22 cellular contexts compared by ENCODE assay signal in genomic region chr6:66533921-66534404, GRCh38.
DNase-seq lines count a peak whose midpoint lies in the region; ATAC-seq and TF ChIP-seq lines count a peak whose summit lies in the region.
"Had no signal": no experiment of that assay in that cellular context is flagged by ENCODE, and none has a peak within 500 bp of the region (broad histone marks: within the 10 kb centered on the region; RNA-seq: fewer than 3 reads in every experiment).

No MANE protein-coding gene starts in this region.

- H3K27me3 ChIP-seq in SU-DHL-6 (ENCODE audit: low read length) (no peaks in the 10 kb centered on the region), thyroid gland (no peaks in the 10 kb centered on the region)
- H3K27me3 ChIP-seq: SJSA1 had no signal

- peaks cover 6% of the 10 kb centered on the region for H3K9me3 Mint-ChIP-seq in endothelial cell (ENCODE audit: unreplicated experiment)

- H3K27ac ChIP-seq in SU-DHL-6 (ENCODE audit: low read depth, low read length) (no peak overlapping the region), thyroid gland (no peak overlapping the region)
- H3K27ac ChIP-seq: SJSA1 had no signal

- no peaks in the 10 kb centered on the region for H3F3A ChIP-seq in SU-DHL-6 (ENCODE audit: insufficient read depth)

- H3K4me3 ChIP-seq in SU-DHL-6 (ENCODE audit: insufficient read depth, low read length, poor library complexity, severe bottlenecking) (no peak overlapping the region), thyroid gland (replicated peaks in 1 of 3) (no peak overlapping the region)
- H3K4me3 ChIP-seq: HAP-1, SJSA1 had no signal

- H3K9me2 ChIP-seq in SU-DHL-6 (replicated peaks; ENCODE audit: insufficient read depth, low read length) = no peaks in the 10 kb centered on the region

- DNase-seq in NCI-H1417 (lab: John Stamatoyannopoulos, UW) = peak in 2 of 3 experiments; percentile 1 to 25
- no peak for DNase-seq in NCI-H1417 treated with DMSO at 0.1 percent for 48 hours (lab: John Stamatoyannopoulos, UW)
- peak; percentile 46 for DNase-seq in NCI-H748 (lab: John Stamatoyannopoulos, UW; ENCODE audit: unreplicated experiment)
- DNase-seq in thyroid gland = no peak
- no peak for DNase-seq in endothelial cell (ENCODE audit: low spot score)
- DNase-seq in hypothalamus (lab: John Stamatoyannopoulos, UW) = no peak
- DNase-seq: 8988T; Calu3; DMS153; GOT3; NCI-H1092 treated with DMSO at 0.1 percent for 48 hours; NCI-H2029; NCI-H2227 treated with DMSO at 0.1 percent for 48 hours; NCI-H774; NK-92 treated with Interleukin-12 subunit alpha and Interleukin-12 subunit beta, amount 100 ng/mL, for 24 hours; Right ventricle myocardium superior; RPMI8226 had no signal

- no peaks in the 10 kb centered on the region for H3K27me3 Mint-ChIP-seq in endothelial cell (ENCODE audit: unreplicated experiment)

- no peak overlapping the region for H3K9ac ChIP-seq in SU-DHL-6 (ENCODE audit: low read length)

- no peaks in the 10 kb centered on the region for H3K79me2 ChIP-seq in SU-DHL-6 (ENCODE audit: insufficient read depth, low read length)

- no peaks in the 10 kb centered on the region for H4K20me1 ChIP-seq in SU-DHL-6 (ENCODE audit: low read depth, low read length)

- H3K36me3 ChIP-seq in SU-DHL-6 (ENCODE audit: low read length) = no peaks in the 10 kb centered on the region
- H3K36me3 ChIP-seq in thyroid gland = no peaks in the 10 kb centered on the region
- H3K36me3 ChIP-seq: HAP-1, SJSA1 had no signal

- H3K9me3 ChIP-seq in SU-DHL-6 (ENCODE audit: insufficient read depth, low read length) (no peaks in the 10 kb centered on the region), thyroid gland (no peaks in the 10 kb centered on the region)
- H3K9me3 ChIP-seq: HAP-1, SJSA1 had no signal

- H3K36me3 Mint-ChIP-seq in endothelial cell (ENCODE audit: low read depth, unreplicated experiment) = no peaks in the 10 kb centered on the region

- no peak overlapping the region for H3K27ac Mint-ChIP-seq in endothelial cell (ENCODE audit: unreplicated experiment)
- H3K27ac Mint-ChIP-seq: T-helper 1 cell treated with Interleukin-12 subunit alpha and Interleukin-12 subunit beta and Interleukin-4 antibody, amounts not matched to agents 30 μg/mL and 1 μg/mL, for 36 hours had no signal

- H3K4me1 Mint-ChIP-seq in endothelial cell (ENCODE audit: unreplicated experiment) = peaks cover 27% of the 10 kb centered on the region

- H2AFZ ChIP-seq in SU-DHL-6 (ENCODE audit: low read depth, low read length, severe bottlenecking) = peak overlapping the region; percentile 77

- H3K4me1 ChIP-seq in thyroid gland = no peaks in the 10 kb centered on the region
- H3K4me1 ChIP-seq: HAP-1, SJSA1 had no signal

- no peak for TF ChIP-seq POLR2A in thyroid gland (IDR thresholded peaks at IDR 0.05)

- H3K4me2 ChIP-seq in SU-DHL-6 (ENCODE audit: low read depth, low read length, poor library complexity, severe bottlenecking) = peak overlapping the region; percentile 7

- ATAC-seq in HG03139 (IDR thresholded peaks at IDR 0.05; ENCODE audit: unreplicated experiment) = no peak

- WGBS in thyroid gland, 2 donors = 55 to 64% methylated on average over 4 of the region's 4 CpGs

- H3K4me3 Mint-ChIP-seq in endothelial cell (ENCODE audit: unreplicated experiment) = no peak overlapping the region
- H3K4me3 Mint-ChIP-seq: T-helper 1 cell treated with Interleukin-12 subunit alpha and Interleukin-12 subunit beta and Interleukin-4 antibody, amounts not matched to agents 30 μg/mL and 1 μg/mL, for 36 hours had no signal

- TF ChIP-seq CTCF in SU-DHL-6 (IDR thresholded peaks at IDR 0.05; ENCODE audit: insufficient read depth, low read length, poor library complexity, severe bottlenecking) (no peak), thyroid gland (IDR thresholded peaks at IDR 0.05) (no peak), endothelial cell (IDR thresholded peaks at IDR 0.05; ENCODE audit: unreplicated experiment) (no peak)

- intact Hi-C loops in thyroid gland (cut with DNase I) = no loop called here

Comparison
In these comparisons a context has a peak if more than half of its experiments do, and no peak if none do; other contexts are left out.
1. DNase-seq: peak in NCI-H1417 (2 of 3) and NCI-H748 (single experiment); none in NCI-H1417 treated with DMSO at 0.1 percent for 48 hours (single experiment), thyroid gland (0 of 2), endothelial cell (single experiment) and hypothalamus (0 of 51).